Comparison of ENCODE assay signal across 8 cellular contexts in the genomic region with DNA sequence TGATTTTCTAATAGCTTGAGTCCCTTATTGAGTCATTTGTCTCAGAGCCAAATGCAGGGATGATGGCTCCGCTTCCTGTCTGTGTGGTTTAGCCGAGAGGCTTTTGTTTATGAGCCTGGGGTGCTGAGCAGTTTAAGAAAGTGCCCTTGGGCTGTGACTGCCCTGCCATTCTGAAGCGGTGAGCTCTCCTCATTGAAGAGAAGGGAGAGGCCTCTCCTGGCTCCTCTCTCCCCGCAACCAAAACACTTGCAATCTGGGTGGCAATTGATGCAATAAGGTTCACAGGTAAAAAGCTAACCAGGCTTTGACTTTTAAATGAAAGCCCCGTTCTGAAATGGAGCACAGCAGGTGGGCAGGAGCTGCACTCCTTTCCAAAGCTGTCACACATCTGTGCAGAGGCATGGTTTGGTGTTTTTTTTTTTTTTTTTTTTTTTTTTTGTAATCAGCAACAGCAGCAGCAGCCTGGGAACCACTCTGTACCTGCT.
DNase-seq lines count a peak whose midpoint lies in the region; ATAC-seq lines count a peak whose summit lies in the region.

No MANE protein-coding gene starts in this region.

- no peak for ATAC-seq in GM18907 (IDR thresholded peaks at IDR 0.05; ENCODE audit: unreplicated experiment)
- no peak for ATAC-seq in Right ventricle myocardium superior (ENCODE audit: poor library complexity)
- no peak for ATAC-seq in GM18868 (IDR thresholded peaks at IDR 0.05; ENCODE audit: unreplicated experiment)

- intact Hi-C loops in Right ventricle myocardium superior (cut with DNase I) = no loop called here

- DNase-seq in COR-L47 (lab: John Stamatoyannopoulos, UW) (peak; percentile 79), HK-2 (ENCODE audit: unreplicated experiment) (peak; percentile 20), iPS-NIHi11 (ENCODE audit: low spot score) (peak; percentile 35), DMS114 treated with DMSO at 0.1 percent for 48 hours (lab: John Stamatoyannopoulos, UW; ENCODE audit: unreplicated experiment) (no peak), Right ventricle myocardium superior (no peak)
- DNase-seq in activated CD4-positive, alpha-beta T cell treated with anti-CD3 and anti-CD28 coated beads, Interleukin-2, amount 50 U/mL, for 48 hours = peak; percentile 3 to 28

Comparison
In these comparisons a context has a peak if more than half of its experiments do, and no peak if none do; other contexts are left out.
1. DNase-seq: peak in COR-L47 (single experiment), HK-2 (single experiment), activated CD4-positive, alpha-beta T cell treated with anti-CD3 and anti-CD28 coated beads, Interleukin-2, amount 50 U/mL, for 48 hours (2 of 2) and iPS-NIHi11 (single experiment); none in DMS114 treated with DMSO at 0.1 percent for 48 hours (single experiment) and Right ventricle myocardium superior (single experiment).